8 cellular contexts compared by ENCODE assay signal in the genomic region with DNA sequence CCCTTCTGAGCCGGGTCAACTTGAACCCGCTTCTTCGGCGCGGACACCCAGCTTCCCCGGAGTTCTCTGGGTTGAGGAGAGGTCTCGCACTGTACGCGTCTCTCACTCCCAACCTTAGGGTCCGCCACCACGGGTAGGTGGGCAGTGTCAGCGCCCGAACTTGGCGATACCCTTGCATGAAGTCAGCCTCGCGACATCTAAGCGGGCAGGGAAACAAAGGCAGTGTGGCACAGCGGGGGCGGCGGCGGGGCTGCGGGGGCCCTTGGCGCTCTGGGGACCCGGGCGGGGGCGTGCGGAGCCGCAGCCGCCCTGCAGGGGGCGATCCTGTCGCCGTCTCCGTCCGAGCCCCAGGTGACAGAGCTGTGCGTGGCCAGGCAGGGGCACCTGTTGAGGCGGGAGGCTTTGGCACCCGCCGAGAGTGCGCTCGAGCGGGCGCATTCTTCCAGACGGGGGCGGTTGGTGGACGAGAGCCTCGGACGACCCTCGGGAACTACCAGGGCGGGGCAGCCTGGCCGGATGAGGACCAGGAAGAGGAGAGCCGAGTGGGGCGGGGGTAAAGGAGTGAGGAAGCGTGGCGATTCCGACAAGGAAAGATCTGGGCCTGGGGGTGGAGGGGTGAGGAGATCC.
DNase-seq lines count a peak whose midpoint lies in the region; ATAC-seq lines count a peak whose summit lies in the region.

No MANE protein-coding gene starts in this region.

- DNase-seq in NCI-H146 (lab: John Stamatoyannopoulos, UW): peak; percentile 44
- DNase-seq in NCI-H146 treated with DMSO at 0.1 percent for 48 hours (lab: John Stamatoyannopoulos, UW; ENCODE audit: unreplicated experiment): no peak
- peak; percentile 13 for DNase-seq in NCI-H526 treated with DMSO at 0.1 percent for 48 hours (lab: John Stamatoyannopoulos, UW)
- DNase-seq in adipocyte (ENCODE audit: low read depth): peak; percentile 64
- peak; percentile 16 to 38 for DNase-seq in stimulated activated CD4-positive, alpha-beta T cell treated with anti-CD3 and anti-CD28 coated beads, Interleukin-12 subunit alpha, Interleukin-12 subunit beta, amount 100 ng/mL, for 24 hours (ENCODE audit: low read depth in 2 of 2)

- H3K4me3 ChIP-seq in adipocyte (ENCODE audit: low read length): peak overlapping the region; percentile 73
- H3K4me3 ChIP-seq in iPS-11a (ENCODE audit: low read depth, low read length): peak overlapping the region; percentile 70

- no peaks in the 10 kb centered on the region for H3K36me3 ChIP-seq in adipocyte (ENCODE audit: control insufficient read depth, insufficient read depth, low read length, severe bottlenecking)

- ATAC-seq in GM21528 (IDR thresholded peaks at IDR 0.05; ENCODE audit: low FRiP score, unreplicated experiment) (no peak), HG02884 (IDR thresholded peaks at IDR 0.05; ENCODE audit: unreplicated experiment) (no peak)

- peaks cover 22% of the 10 kb centered on the region for H3K27me3 ChIP-seq in adipocyte (replicated peaks; ENCODE audit: control insufficient read depth, insufficient read depth, low read length)

- peaks cover 24% of the 10 kb centered on the region for H3K4me1 ChIP-seq in adipocyte (ENCODE audit: control insufficient read depth, insufficient read depth, low read length)

- H3K9ac ChIP-seq in adipocyte (ENCODE audit: low read length): no peak overlapping the region

- no peaks in the 10 kb centered on the region for H3K9me3 ChIP-seq in adipocyte (ENCODE audit: control insufficient read depth, low read length)
